Comparison of ENCODE assay signal across 23 cellular contexts in genomic region chr22:29877620-29878019, GRCh38. TPM values are rescaled to one million over a fixed set of nuclear protein-coding genes. Genes with fewer than 3 reads are reported as not detected.
DNase-seq lines count a peak whose midpoint lies in the region; ATAC-seq, FAIRE-seq and TF ChIP-seq lines count a peak whose summit lies in the region.
"Had no signal": no experiment of that assay in that cellular context is flagged by ENCODE, and none has a peak within 500 bp of the region (broad histone marks: within the 10 kb centered on the region; RNA-seq: fewer than 3 reads in every experiment).

No MANE protein-coding gene starts in this region.

- H3K9ac ChIP-seq in IMR-90 (ENCODE audit: low read depth, low read length): no peak overlapping the region
- H3K9ac ChIP-seq: neural progenitor cell had no signal

- POLR2A ChIA-PET in IMR-90 (lab: Charles Lee; ENCODE audit: unreplicated experiment): no interaction called here

- no peaks in the 10 kb centered on the region for H4K20me1 ChIP-seq in IMR-90 (ENCODE audit: insufficient read depth, low read length)

- no peak overlapping the region for H2AK5ac ChIP-seq in IMR-90 (ENCODE audit: low read depth, low read length)

- H3K4ac ChIP-seq in IMR-90 (ENCODE audit: low read depth, low read length): no peak overlapping the region

- H4K8ac ChIP-seq in IMR-90 (ENCODE audit: low read depth in 2 of 2, low read length in 2 of 2): no peak overlapping the region

- no peak overlapping the region for H4K5ac ChIP-seq in IMR-90 (ENCODE audit: low read depth, low read length)

- H3K79me1 ChIP-seq in IMR-90 (ENCODE audit: low read depth in 1 of 2, low read length in 2 of 2): no peaks in the 10 kb centered on the region

- no peak overlapping the region for H3K27ac ChIP-seq in IMR-90 (ENCODE audit: insufficient read depth, low read length)
- H3K27ac ChIP-seq: left ventricle myocardium inferior, neural progenitor cell, VCaP had no signal

- no peak overlapping the region for H3K23ac ChIP-seq in IMR-90 (ENCODE audit: low read depth, low read length)

- no peak overlapping the region for H2BK5ac ChIP-seq in IMR-90 (ENCODE audit: low read depth, low read length, poor library complexity, severe bottlenecking)

- no peak overlapping the region for H2AFZ ChIP-seq in IMR-90 (replicated peaks; ENCODE audit: low read length, poor library complexity)
- H2AFZ ChIP-seq: neural progenitor cell had no signal

- H3K9me3 ChIP-seq in IMR-90 (ENCODE audit: control insufficient read depth, insufficient read depth, low read length): no peaks in the 10 kb centered on the region
- H3K9me3 ChIP-seq: left ventricle myocardium inferior had no signal

- ATAC-seq in IMR-90 (ENCODE audit: low read depth): no peak
- ATAC-seq: stimulated activated effector memory CD8-positive, alpha-beta T cell treated with anti-CD3 and anti-CD28 coated beads, Interleukin-12 subunit alpha, Interleukin-12 subunit beta, amount 100 ng/mL, for 72 hours had no signal

- no peaks in the 10 kb centered on the region for H3K4me1 ChIP-seq in IMR-90 (ENCODE audit: control insufficient read depth, insufficient read depth, low read length)

- no peak overlapping the region for H3K4me2 ChIP-seq in IMR-90 (ENCODE audit: low read depth, low read length)
- H3K4me2 ChIP-seq: neural progenitor cell had no signal

- intact Hi-C loops in IMR-90 (cut with micrococcal nuclease): no loop called here

- no peak for TF ChIP-seq RAD21 in IMR-90 (IDR thresholded peaks at IDR 0.05; ENCODE audit: low read length)

- H3K36me3 ChIP-seq in IMR-90 (ENCODE audit: control insufficient read depth, insufficient read depth, low read length): no peaks in the 10 kb centered on the region
- H3K36me3 ChIP-seq in bronchial epithelial cell (ENCODE audit: control insufficient read depth, insufficient read depth, low read length): no peaks in the 10 kb centered on the region
- H3K36me3 ChIP-seq: left ventricle myocardium inferior, neural progenitor cell had no signal

- TF ChIP-seq CTCF in IMR-90 (conservative IDR thresholded peaks at IDR 0.05; ENCODE audit: low read depth, low read length) (no peak), bronchial epithelial cell (IDR thresholded peaks at IDR 0.05; ENCODE audit: insufficient read depth, low read length, severe bottlenecking) (no peak)

- in situ Hi-C loops in IMR-90 (cut with MboI; ENCODE audit: low sequenced_read_pairs): no loop called here

- H3K18ac ChIP-seq in IMR-90 (ENCODE audit: low read depth, low read length): no peak overlapping the region

- peaks cover 4% of the 10 kb centered on the region for H3K27me3 ChIP-seq in IMR-90 (ENCODE audit: control insufficient read depth, insufficient read depth, low read length)
- H3K27me3 ChIP-seq in bronchial epithelial cell (ENCODE audit: control insufficient read depth, insufficient read depth, low read length): no peaks in the 10 kb centered on the region
- H3K27me3 ChIP-seq: neural progenitor cell had no signal

- no peak overlapping the region for H3K56ac ChIP-seq in IMR-90 (ENCODE audit: extremely low read depth, insufficient read depth, low read length)

- H3K14ac ChIP-seq in IMR-90 (replicated peaks; ENCODE audit: low read depth, low read length): no peak overlapping the region

- BruUV-seq in IMR-90 (replicated peaks; lab: Mats Ljungman, UMichigan): no TSS peak

- no peak overlapping the region for H2AK9ac ChIP-seq in IMR-90 (replicated peaks; ENCODE audit: low read depth, low read length, poor library complexity)

- H4K91ac ChIP-seq in IMR-90 (ENCODE audit: insufficient read depth, low read depth, low read length): no peak overlapping the region

- no peak overlapping the region for H2BK20ac ChIP-seq in IMR-90 (ENCODE audit: low read depth, low read length)

- CTCF ChIA-PET in IMR-90 (lab: Yijun Ruan, JAX): no interaction called here

- FAIRE-seq in bronchial epithelial cell (lab: Jason Lieb, UNC): no peak
- FAIRE-seq: endothelial cell of umbilical vein had no signal

- WGBS in IMR-90 (ENCODE audit: extremely low coverage in 2 of 2, insufficient read length in 1 of 2), 2 experiments: no CpG with 5 or more reads among the region's 2 CpGs

- no peaks in the 10 kb centered on the region for H3K9me1 ChIP-seq in IMR-90 (ENCODE audit: insufficient read depth, low read length)

- TF ChIP-seq POLR2A in IMR-90 (IDR thresholded peaks at IDR 0.05; ENCODE audit: low read depth, low read length): no peak

- H2BK15ac ChIP-seq in IMR-90 (ENCODE audit: low read depth, low read length): no peak overlapping the region

- dilution Hi-C loops in IMR-90 (cut with HindIII; ENCODE audit: low sequenced_read_pairs, unreplicated experiment): no loop called here

- no peak overlapping the region for H2BK120ac ChIP-seq in IMR-90 (ENCODE audit: low read depth, low read length)

- H3K4me3 ChIP-seq in IMR-90 (ENCODE audit: insufficient read depth, low read depth, low read length): no peak overlapping the region
- no peak overlapping the region for H3K4me3 ChIP-seq in bronchial epithelial cell (ENCODE audit: low read depth, low read length)
- H3K4me3 ChIP-seq: left ventricle myocardium inferior, neural progenitor cell had no signal

- DNase-seq in AG20443 (ENCODE audit: low spot score) (peak; percentile 44), IMR-90 (peak; percentile 31), bronchial epithelial cell (ENCODE audit: low read depth) (peak; percentile 27), hepatic stellate cell (ENCODE audit: low spot score) (peak; percentile 54), T-helper 2 cell (no peak), HPDE6-E6E7 (ENCODE audit: extremely low spot score) (no peak), NCI-H2196 (lab: John Stamatoyannopoulos, UW; ENCODE audit: unreplicated experiment) (no peak), NCI-H774 (lab: John Stamatoyannopoulos, UW) (no peak)
- DNase-seq: activated CD4-positive, alpha-beta T cell treated with anti-CD3 and anti-CD28 coated beads, Interleukin-2, amount 50 U/mL, for 48 hours; activated naive CD4-positive, alpha-beta T cell treated with anti-CD3 and anti-CD28 coated beads for 36 hours; aorta; dermis blood vessel endothelial cell; DND-41; GOT3; left ventricle myocardium inferior; NCI-H1417; NCI-H2171; NCI-H526 treated with DMSO at 0.1 percent for 48 hours; retina had no signal

TF ChIP-seq in IMR-90, 13 proteins besides CTCF, POLR2A, EP300 and RAD21:
- TF ChIP-seq MAFK (IDR thresholded peaks at IDR 0.05; ENCODE audit: low read depth, low read length): no peak
- no peak for TF ChIP-seq CEBPB (IDR thresholded peaks at IDR 0.05; ENCODE audit: low read depth, low read length)
- no peak for TF ChIP-seq CHD1 (IDR thresholded peaks at IDR 0.05; ENCODE audit: low read depth, low read length)
- TF ChIP-seq RFX5 (IDR thresholded peaks at IDR 0.05; ENCODE audit: low read depth, low read length): no peak
- TF ChIP-seq RCOR1 (IDR thresholded peaks at IDR 0.05; ENCODE audit: insufficient replicate concordance, low read length): no peak
- TF ChIP-seq MXI1 (IDR thresholded peaks at IDR 0.05; ENCODE audit: borderline replicate concordance, low read depth, low read length): no peak
- no peak for TF ChIP-seq BHLHE40 (IDR thresholded peaks at IDR 0.05; ENCODE audit: low read depth, low read length)
- TF ChIP-seq, protein P1, sequence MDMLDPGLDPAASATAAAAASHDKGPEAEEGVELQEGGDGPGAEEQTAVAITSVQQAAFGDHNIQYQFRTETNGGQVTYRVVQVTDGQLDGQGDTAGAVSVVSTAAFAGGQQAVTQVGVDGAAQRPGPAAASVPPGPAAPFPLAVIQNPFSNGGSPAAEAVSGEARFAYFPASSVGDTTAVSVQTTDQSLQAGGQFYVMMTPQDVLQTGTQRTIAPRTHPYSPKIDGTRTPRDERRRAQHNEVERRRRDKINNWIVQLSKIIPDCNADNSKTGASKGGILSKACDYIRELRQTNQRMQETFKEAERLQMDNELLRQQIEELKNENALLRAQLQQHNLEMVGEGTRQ (IDR thresholded peaks at IDR 0.05; ENCODE audit: low read depth, low read length): no peak
- TF ChIP-seq NFE2L2 (IDR thresholded peaks at IDR 0.05; ENCODE audit: low read depth, low read length): no peak
- TF ChIP-seq MAZ (IDR thresholded peaks at IDR 0.05; ENCODE audit: borderline replicate concordance, low read depth, low read length): no peak

RNA-seq across cellular contexts. Expression of gene MTMR3, which starts 5.4 kb away (rescaled TPM):
- total RNA-seq in IMR-90 (2012; rRNA removed) (26.1 and 29.4 TPM in 2 replicates), bronchial epithelial cell (30.3 and 32.3 TPM in 2 replicates)
- polyA plus RNA-seq in IMR-90 (2012; rRNA removed): 21.3 and 22.3 TPM in 2 replicates
- polyA plus RNA-seq in IMR-90 (2012; cell fraction: cytosol; rRNA removed): 8.9 and 9.6 TPM in 2 replicates
- polyA plus RNA-seq in IMR-90 (2012; cell fraction: nucleus; rRNA removed; ENCODE audit: low replicate concordance): 79.3 and 99.6 TPM in 2 replicates

RNA-seq across cellular contexts. Expression of gene ASCC2, which starts 39.5 kb away (rescaled TPM):
- total RNA-seq in IMR-90 (2012; rRNA removed) (38.6 and 40.0 TPM in 2 replicates), bronchial epithelial cell (26.1 and 35.1 TPM in 2 replicates)
- 62.2 and 69.3 TPM in 2 replicates for polyA plus RNA-seq in IMR-90 (2012; rRNA removed)
- 57.8 and 65.1 TPM in 2 replicates for polyA plus RNA-seq in IMR-90 (2012; cell fraction: cytosol; rRNA removed)
- polyA plus RNA-seq in IMR-90 (2012; cell fraction: nucleus; rRNA removed; ENCODE audit: low replicate concordance): 111 and 120 TPM in 2 replicates

Comparison
In these comparisons a context has a peak if more than half of its experiments do, and no peak if none do; other contexts are left out.
1. DNase-seq: peak in AG20443 (single experiment), IMR-90 (single experiment), bronchial epithelial cell (single experiment) and hepatic stellate cell (single experiment); none in T-helper 2 cell (0 of 5), HPDE6-E6E7 (single experiment), NCI-H2196 (single experiment) and NCI-H774 (single experiment).